1 cellular context compared by ENCODE assay signal in the genomic region with DNA sequence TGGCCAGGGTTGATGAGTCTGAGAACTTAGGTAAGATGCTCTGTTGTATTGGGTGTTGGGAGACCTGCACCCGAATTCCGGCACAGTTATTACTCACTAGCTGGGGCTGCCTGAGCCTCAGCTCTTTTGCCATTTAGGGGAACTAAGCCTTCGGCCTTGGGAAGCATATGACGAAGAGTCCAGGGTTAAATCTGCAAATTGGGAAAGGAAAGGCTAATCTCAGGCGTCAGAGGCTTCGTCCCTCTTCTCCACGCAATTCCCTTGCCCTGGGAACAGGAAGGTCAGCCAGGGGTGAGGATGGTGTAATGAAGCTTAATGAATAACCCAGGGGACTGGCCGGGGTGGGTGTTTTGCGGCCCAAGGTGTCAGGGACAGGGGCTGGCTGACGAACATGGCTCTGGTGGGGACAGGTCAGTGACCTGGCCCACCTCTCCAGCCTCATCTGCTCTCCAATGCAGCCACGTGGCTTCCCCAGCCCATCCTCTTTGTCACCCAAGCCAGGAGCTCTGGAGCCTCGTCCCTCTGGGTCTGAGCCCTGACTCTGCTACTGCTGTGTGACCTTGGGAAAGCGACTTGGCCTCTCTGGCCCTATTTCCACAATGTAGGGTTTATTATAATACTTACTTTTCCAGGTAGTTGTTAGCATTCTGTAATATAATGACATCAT.
TF ChIP-seq lines count a peak whose summit lies in the region.

No MANE protein-coding gene starts in this region.

TF ChIP-seq in HepG2, 621 proteins besides CTCF, POLR2A, EP300 and RAD21 (continued from another document and continues in another):
- TF ChIP-seq, protein P1, sequence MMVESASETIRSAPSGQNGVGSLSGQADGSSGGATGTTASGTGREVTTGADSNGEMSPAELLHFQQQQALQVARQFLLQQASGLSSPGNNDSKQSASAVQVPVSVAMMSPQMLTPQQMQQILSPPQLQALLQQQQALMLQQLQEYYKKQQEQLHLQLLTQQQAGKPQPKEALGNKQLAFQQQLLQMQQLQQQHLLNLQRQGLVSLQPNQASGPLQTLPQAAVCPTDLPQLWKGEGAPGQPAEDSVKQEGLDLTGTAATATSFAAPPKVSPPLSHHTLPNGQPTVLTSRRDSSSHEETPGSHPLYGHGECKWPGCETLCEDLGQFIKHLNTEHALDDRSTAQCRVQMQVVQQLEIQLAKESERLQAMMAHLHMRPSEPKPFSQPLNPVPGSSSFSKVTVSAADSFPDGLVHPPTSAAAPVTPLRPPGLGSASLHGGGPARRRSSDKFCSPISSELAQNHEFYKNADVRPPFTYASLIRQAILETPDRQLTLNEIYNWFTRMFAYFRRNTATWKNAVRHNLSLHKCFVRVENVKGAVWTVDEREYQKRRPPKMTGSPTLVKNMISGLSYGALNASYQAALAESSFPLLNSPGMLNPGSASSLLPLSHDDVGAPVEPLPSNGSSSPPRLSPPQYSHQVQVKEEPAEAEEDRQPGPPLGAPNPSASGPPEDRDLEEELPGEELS (CRISPR knock-in tag; IDR thresholded peaks at IDR 0.05) = peak; percentile 80
- TF ChIP-seq ZFP36L2 (CRISPR knock-in tag; IDR thresholded peaks at IDR 0.05) (no peak), ZNF121 (CRISPR knock-in tag; IDR thresholded peaks at IDR 0.05) (peak; percentile 83), REXO4 (CRISPR knock-in tag; IDR thresholded peaks at IDR 0.05; ENCODE audit: borderline replicate concordance) (no peak), HCFC1 (IDR thresholded peaks at IDR 0.05; ENCODE audit: low read depth, low read length) (no peak), ZNF230 (CRISPR knock-in tag; IDR thresholded peaks at IDR 0.05) (peak; percentile 25; the same call in 1 of the 2 replicates), IRX3 (CRISPR knock-in tag; IDR thresholded peaks at IDR 0.05; ENCODE audit: borderline replicate concordance, low read depth) (no peak), FLYWCH1 (CRISPR knock-in tag; IDR thresholded peaks at IDR 0.05) (no peak), ZNF879 (CRISPR knock-in tag; IDR thresholded peaks at IDR 0.05) (no peak), AGO2 (optimal IDR thresholded peaks at IDR 0.05; ENCODE audit: low read depth, low read length) (no peak), U2AF1 (optimal IDR thresholded peaks at IDR 0.05; ENCODE audit: low read depth, low read length) (no peak), YY1 (IDR thresholded peaks at IDR 0.05; ENCODE audit: insufficient read depth, insufficient replicate concordance, low read depth, low read length) (no peak), HMG20B (CRISPR knock-in tag; conservative IDR thresholded peaks at IDR 0.05) (no peak), SMC3 (IDR thresholded peaks at IDR 0.05; ENCODE audit: low read length) (no peak), PHF21A (CRISPR knock-in tag; IDR thresholded peaks at IDR 0.05) (peak; percentile 77), ZNF12 (CRISPR knock-in tag; IDR thresholded peaks at IDR 0.05) (no peak), SOX6 (IDR thresholded peaks at IDR 0.05) (no peak), SOX6 (CRISPR knock-in tag; IDR thresholded peaks at IDR 0.05) (peak; percentile 77), JUN (CRISPR knock-in tag; IDR thresholded peaks at IDR 0.05) (no peak), TBX3 (IDR thresholded peaks at IDR 0.05; ENCODE audit: borderline replicate concordance) (peak; percentile 47; the same call in 1 of the 2 replicates), ZNF232 (CRISPR knock-in tag; IDR thresholded peaks at IDR 0.05; ENCODE audit: borderline replicate concordance) (no peak), ZC3H4 (CRISPR knock-in tag; IDR thresholded peaks at IDR 0.05; ENCODE audit: borderline replicate concordance) (no peak), MED1 (CRISPR knock-in tag; IDR thresholded peaks at IDR 0.05) (peak; percentile 48; the same call in 1 of the 2 replicates), ZNF441 (CRISPR knock-in tag; IDR thresholded peaks at IDR 0.05; ENCODE audit: borderline replicate concordance) (no peak), ZBTB7B (CRISPR knock-in tag; IDR thresholded peaks at IDR 0.05) (peak; percentile 53; the same call in 1 of the 2 replicates), ZNF7 (CRISPR knock-in tag; IDR thresholded peaks at IDR 0.05) (no peak), TBL1XR1 (IDR thresholded peaks at IDR 0.05; ENCODE audit: borderline replicate concordance, low read length, partially characterized antibody) (no peak), ZNF761 (CRISPR knock-in tag; conservative IDR thresholded peaks at IDR 0.05) (no peak), HHEX (CRISPR knock-in tag; IDR thresholded peaks at IDR 0.05) (no peak), TBX2 (CRISPR knock-in tag; IDR thresholded peaks at IDR 0.05; ENCODE audit: borderline replicate concordance) (peak; percentile 95), ZFAT (CRISPR knock-in tag; conservative IDR thresholded peaks at IDR 0.05) (no peak)
- TF ChIP-seq, protein P2, sequence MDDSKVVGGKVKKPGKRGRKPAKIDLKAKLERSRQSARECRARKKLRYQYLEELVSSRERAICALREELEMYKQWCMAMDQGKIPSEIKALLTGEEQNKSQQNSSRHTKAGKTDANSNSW (CRISPR knock-in tag; IDR thresholded peaks at IDR 0.05; ENCODE audit: borderline replicate concordance) = no peak
- TF ChIP-seq, protein P3, sequence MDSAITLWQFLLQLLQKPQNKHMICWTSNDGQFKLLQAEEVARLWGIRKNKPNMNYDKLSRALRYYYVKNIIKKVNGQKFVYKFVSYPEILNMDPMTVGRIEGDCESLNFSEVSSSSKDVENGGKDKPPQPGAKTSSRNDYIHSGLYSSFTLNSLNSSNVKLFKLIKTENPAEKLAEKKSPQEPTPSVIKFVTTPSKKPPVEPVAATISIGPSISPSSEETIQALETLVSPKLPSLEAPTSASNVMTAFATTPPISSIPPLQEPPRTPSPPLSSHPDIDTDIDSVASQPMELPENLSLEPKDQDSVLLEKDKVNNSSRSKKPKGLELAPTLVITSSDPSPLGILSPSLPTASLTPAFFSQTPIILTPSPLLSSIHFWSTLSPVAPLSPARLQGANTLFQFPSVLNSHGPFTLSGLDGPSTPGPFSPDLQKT (CRISPR knock-in tag; IDR thresholded peaks at IDR 0.05; ENCODE audit: borderline replicate concordance) = no peak
- TF ChIP-seq, protein P4, sequence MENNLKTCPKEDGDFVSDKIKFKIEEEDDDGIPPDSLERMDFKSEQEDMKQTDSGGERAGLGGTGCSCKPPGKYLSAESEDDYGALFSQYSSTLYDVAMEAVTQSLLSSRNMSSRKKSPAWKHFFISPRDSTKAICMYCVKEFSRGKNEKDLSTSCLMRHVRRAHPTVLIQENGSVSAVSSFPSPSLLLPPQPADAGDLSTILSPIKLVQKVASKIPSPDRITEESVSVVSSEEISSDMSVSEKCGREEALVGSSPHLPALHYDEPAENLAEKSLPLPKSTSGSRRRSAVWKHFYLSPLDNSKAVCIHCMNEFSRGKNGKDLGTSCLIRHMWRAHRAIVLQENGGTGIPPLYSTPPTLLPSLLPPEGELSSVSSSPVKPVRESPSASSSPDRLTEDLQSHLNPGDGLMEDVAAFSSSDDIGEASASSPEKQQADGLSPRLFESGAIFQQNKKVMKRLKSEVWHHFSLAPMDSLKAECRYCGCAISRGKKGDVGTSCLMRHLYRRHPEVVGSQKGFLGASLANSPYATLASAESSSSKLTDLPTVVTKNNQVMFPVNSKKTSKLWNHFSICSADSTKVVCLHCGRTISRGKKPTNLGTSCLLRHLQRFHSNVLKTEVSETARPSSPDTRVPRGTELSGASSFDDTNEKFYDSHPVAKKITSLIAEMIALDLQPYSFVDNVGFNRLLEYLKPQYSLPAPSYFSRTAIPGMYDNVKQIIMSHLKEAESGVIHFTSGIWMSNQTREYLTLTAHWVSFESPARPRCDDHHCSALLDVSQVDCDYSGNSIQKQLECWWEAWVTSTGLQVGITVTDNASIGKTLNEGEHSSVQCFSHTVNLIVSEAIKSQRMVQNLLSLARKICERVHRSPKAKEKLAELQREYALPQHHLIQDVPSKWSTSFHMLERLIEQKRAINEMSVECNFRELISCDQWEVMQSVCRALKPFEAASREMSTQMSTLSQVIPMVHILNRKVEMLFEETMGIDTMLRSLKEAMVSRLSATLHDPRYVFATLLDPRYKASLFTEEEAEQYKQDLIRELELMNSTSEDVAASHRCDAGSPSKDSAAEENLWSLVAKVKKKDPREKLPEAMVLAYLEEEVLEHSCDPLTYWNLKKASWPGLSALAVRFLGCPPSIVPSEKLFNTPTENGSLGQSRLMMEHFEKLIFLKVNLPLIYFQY (CRISPR knock-in tag; IDR thresholded peaks at IDR 0.05; ENCODE audit: borderline replicate concordance) = no peak
- TF ChIP-seq, protein P5, sequence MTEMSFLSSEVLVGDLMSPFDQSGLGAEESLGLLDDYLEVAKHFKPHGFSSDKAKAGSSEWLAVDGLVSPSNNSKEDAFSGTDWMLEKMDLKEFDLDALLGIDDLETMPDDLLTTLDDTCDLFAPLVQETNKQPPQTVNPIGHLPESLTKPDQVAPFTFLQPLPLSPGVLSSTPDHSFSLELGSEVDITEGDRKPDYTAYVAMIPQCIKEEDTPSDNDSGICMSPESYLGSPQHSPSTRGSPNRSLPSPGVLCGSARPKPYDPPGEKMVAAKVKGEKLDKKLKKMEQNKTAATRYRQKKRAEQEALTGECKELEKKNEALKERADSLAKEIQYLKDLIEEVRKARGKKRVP (CRISPR knock-in tag; IDR thresholded peaks at IDR 0.05) = peak in 1 of 2 experiments; percentile 67; a peak in 1 of 4 replicates
- TF ChIP-seq, protein P6, sequence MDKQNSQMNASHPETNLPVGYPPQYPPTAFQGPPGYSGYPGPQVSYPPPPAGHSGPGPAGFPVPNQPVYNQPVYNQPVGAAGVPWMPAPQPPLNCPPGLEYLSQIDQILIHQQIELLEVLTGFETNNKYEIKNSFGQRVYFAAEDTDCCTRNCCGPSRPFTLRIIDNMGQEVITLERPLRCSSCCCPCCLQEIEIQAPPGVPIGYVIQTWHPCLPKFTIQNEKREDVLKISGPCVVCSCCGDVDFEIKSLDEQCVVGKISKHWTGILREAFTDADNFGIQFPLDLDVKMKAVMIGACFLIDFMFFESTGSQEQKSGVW (CRISPR knock-in tag; IDR thresholded peaks at IDR 0.05; ENCODE audit: borderline replicate concordance) = no peak
- TF ChIP-seq, protein P7, sequence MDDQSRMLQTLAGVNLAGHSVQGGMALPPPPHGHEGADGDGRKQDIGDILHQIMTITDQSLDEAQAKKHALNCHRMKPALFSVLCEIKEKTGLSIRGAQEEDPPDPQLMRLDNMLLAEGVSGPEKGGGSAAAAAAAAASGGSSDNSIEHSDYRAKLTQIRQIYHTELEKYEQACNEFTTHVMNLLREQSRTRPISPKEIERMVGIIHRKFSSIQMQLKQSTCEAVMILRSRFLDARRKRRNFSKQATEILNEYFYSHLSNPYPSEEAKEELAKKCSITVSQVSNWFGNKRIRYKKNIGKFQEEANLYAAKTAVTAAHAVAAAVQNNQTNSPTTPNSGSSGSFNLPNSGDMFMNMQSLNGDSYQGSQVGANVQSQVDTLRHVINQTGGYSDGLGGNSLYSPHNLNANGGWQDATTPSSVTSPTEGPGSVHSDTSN (CRISPR knock-in tag; IDR thresholded peaks at IDR 0.05; ENCODE audit: borderline replicate concordance) = no peak
- TF ChIP-seq, protein P8, sequence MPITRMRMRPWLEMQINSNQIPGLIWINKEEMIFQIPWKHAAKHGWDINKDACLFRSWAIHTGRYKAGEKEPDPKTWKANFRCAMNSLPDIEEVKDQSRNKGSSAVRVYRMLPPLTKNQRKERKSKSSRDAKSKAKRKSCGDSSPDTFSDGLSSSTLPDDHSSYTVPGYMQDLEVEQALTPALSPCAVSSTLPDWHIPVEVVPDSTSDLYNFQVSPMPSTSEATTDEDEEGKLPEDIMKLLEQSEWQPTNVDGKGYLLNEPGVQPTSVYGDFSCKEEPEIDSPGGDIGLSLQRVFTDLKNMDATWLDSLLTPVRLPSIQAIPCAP (CRISPR knock-in tag; IDR thresholded peaks at IDR 0.05; ENCODE audit: low read depth) = no peak
- TF ChIP-seq, protein P9, sequence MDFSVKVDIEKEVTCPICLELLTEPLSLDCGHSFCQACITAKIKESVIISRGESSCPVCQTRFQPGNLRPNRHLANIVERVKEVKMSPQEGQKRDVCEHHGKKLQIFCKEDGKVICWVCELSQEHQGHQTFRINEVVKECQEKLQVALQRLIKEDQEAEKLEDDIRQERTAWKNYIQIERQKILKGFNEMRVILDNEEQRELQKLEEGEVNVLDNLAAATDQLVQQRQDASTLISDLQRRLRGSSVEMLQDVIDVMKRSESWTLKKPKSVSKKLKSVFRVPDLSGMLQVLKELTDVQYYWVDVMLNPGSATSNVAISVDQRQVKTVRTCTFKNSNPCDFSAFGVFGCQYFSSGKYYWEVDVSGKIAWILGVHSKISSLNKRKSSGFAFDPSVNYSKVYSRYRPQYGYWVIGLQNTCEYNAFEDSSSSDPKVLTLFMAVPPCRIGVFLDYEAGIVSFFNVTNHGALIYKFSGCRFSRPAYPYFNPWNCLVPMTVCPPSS (IDR thresholded peaks at IDR 0.05) = no peak
- TF ChIP-seq, protein P10, sequence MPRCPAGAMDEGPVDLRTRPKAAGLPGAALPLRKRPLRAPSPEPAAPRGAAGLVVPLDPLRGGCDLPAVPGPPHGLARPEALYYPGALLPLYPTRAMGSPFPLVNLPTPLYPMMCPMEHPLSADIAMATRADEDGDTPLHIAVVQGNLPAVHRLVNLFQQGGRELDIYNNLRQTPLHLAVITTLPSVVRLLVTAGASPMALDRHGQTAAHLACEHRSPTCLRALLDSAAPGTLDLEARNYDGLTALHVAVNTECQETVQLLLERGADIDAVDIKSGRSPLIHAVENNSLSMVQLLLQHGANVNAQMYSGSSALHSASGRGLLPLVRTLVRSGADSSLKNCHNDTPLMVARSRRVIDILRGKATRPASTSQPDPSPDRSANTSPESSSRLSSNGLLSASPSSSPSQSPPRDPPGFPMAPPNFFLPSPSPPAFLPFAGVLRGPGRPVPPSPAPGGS (CRISPR knock-in tag; IDR thresholded peaks at IDR 0.05) = 0 out of 2 replicates have a peak, but pooled peaks have one; percentile 30
- TF ChIP-seq, protein P11, sequence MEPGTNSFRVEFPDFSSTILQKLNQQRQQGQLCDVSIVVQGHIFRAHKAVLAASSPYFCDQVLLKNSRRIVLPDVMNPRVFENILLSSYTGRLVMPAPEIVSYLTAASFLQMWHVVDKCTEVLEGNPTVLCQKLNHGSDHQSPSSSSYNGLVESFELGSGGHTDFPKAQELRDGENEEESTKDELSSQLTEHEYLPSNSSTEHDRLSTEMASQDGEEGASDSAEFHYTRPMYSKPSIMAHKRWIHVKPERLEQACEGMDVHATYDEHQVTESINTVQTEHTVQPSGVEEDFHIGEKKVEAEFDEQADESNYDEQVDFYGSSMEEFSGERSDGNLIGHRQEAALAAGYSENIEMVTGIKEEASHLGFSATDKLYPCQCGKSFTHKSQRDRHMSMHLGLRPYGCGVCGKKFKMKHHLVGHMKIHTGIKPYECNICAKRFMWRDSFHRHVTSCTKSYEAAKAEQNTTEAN (CRISPR knock-in tag; conservative IDR thresholded peaks at IDR 0.05) = no peak
- TF ChIP-seq, protein P12, sequence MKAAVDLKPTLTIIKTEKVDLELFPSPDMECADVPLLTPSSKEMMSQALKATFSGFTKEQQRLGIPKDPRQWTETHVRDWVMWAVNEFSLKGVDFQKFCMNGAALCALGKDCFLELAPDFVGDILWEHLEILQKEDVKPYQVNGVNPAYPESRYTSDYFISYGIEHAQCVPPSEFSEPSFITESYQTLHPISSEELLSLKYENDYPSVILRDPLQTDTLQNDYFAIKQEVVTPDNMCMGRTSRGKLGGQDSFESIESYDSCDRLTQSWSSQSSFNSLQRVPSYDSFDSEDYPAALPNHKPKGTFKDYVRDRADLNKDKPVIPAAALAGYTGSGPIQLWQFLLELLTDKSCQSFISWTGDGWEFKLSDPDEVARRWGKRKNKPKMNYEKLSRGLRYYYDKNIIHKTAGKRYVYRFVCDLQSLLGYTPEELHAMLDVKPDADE (CRISPR knock-in tag; IDR thresholded peaks at IDR 0.05) = no peak
